26 cellular contexts compared by ENCODE assay signal in genomic region chr12:19998968-19999792, GRCh38.
DNase-seq lines count a peak whose midpoint lies in the region; ATAC-seq, FAIRE-seq and TF ChIP-seq lines count a peak whose summit lies in the region.
"Had no signal": no experiment of that assay in that cellular context is flagged by ENCODE, and none has a peak within 500 bp of the region (broad histone marks: within the 10 kb centered on the region; RNA-seq: fewer than 3 reads in every experiment).

No MANE protein-coding gene starts in this region.

- H3K27me3 ChIP-seq in left ventricle myocardium inferior (ENCODE audit: low read depth), result no peaks in the 10 kb centered on the region
- H3K27me3 ChIP-seq in neural cell (ENCODE audit: insufficient read depth, low read depth, low read length), result no peaks in the 10 kb centered on the region
- H3K27me3 ChIP-seq: adrenal gland; BLaER1 treated with 17β-estradiol and CSF1 and Interleukin-3, amounts not matched to agents 10 nM and 100 nM; cardiac muscle cell; dorsolateral prefrontal cortex; foreskin keratinocyte had no signal

- H4K20me1 ChIP-seq in neural cell (ENCODE audit: insufficient read depth), result no peaks in the 10 kb centered on the region
- H4K20me1 ChIP-seq: BLaER1 treated with 17β-estradiol and CSF1 and Interleukin-3, amounts not matched to agents 10 nM and 100 nM had no signal

- H3K36me3 Mint-ChIP-seq in activated naive CD4-positive, alpha-beta T cell treated with anti-CD3 and anti-CD28 coated beads, Interleukin-2, amount 50 U/mL, for 72 hours, result no peaks in the 10 kb centered on the region
- H3K36me3 Mint-ChIP-seq: natural killer cell treated with Interleukin-12 subunit alpha and Interleukin-12 subunit beta and Interleukin-15 and Interleukin-18, amount 100 ng/mL, for 72 hours had no signal

- H3K4me1 ChIP-seq in A549 (peaks cover 35% of the 10 kb centered on the region), left ventricle myocardium inferior (peaks cover 23% of the 10 kb centered on the region)
- H3K4me1 ChIP-seq: adrenal gland; BLaER1 treated with 17β-estradiol and CSF1 and Interleukin-3, amounts not matched to agents 10 nM and 100 nM; foreskin keratinocyte; prostate gland had no signal

- no peak overlapping the region for H2AFZ ChIP-seq in neural cell (ENCODE audit: low read depth, low read length)
- H2AFZ ChIP-seq: GM23248 had no signal

- DNase-seq in A549 (ENCODE audit: low read depth in 1 of 2, low spot score in 1 of 2) (peak; percentile 24 to 28), left ventricle myocardium inferior (no peak)
- DNase-seq in activated effector memory CD4-positive, alpha-beta T cell treated with Interleukin-2 at 50 U/mL for 16 hours, result no peak
- no peak for DNase-seq in activated CD8-positive, alpha-beta memory T cell treated with anti-CD3 and anti-CD28 coated beads, Interleukin-2, amount 50 U/mL, for 4 hours
- DNase-seq in activated naive CD4-positive, alpha-beta T cell treated with anti-CD3 and anti-CD28 coated beads, Interleukin-2, amount 50 U/mL, for 72 hours (ENCODE audit: low spot score in 2 of 2), result no peak
- DNase-seq: activated CD4-positive, alpha-beta T cell treated with anti-CD3 and anti-CD28 coated beads, Interleukin-2, amount 10 ng/mL, durations not matched to agents 7 days and 5 days; activated gamma-delta T cell; adrenal gland; dorsolateral prefrontal cortex; foreskin keratinocyte; GM23248; kidney; midbrain; MM.1S; NCI-H1436; NCI-H2171; SHP77 treated with DMSO at 0.1 percent for 48 hours had no signal

- TF ChIP-seq RAD21 in A549 (conservative IDR thresholded peaks at IDR 0.05 in 1 of 2, IDR thresholded peaks at IDR 0.05 in 1 of 2) (peak in 1 of 2 experiments; percentile 38; a peak in 1 of 5 replicates), neural cell (conservative IDR thresholded peaks at IDR 0.05) (no peak)

- H3K9me3 Mint-ChIP-seq in activated naive CD4-positive, alpha-beta T cell treated with anti-CD3 and anti-CD28 coated beads, Interleukin-2, amount 50 U/mL, for 72 hours, result peaks cover 8 to 10% of the 10 kb centered on the region in 2 donors
- H3K9me3 Mint-ChIP-seq: activated CD4-positive, alpha-beta T cell treated with anti-CD3 and anti-CD28 coated beads, Interleukin-2, amount 10 ng/mL, durations not matched to agents 7 days and 5 days had no signal

- H3F3A ChIP-seq in neural cell (ENCODE audit: insufficient read depth, low read length, poor library complexity, severe bottlenecking), result no peaks in the 10 kb centered on the region

- no peak for TF ChIP-seq POLR2A in A549 (IDR thresholded peaks at IDR 0.05; ENCODE audit: low read length)

- 22% methylated on average over 5 of the region's 5 CpGs for WGBS in A549 (ENCODE audit: missing lambda C conversion rate)

- H3K9me2 ChIP-seq in neural cell (ENCODE audit: insufficient read depth, low read length), result no peaks in the 10 kb centered on the region

- H3K9me3 ChIP-seq in A549 (no peaks in the 10 kb centered on the region), left ventricle myocardium inferior (replicated peaks) (peaks cover 4% of the 10 kb centered on the region), neural cell (ENCODE audit: low read length) (no peaks in the 10 kb centered on the region)
- H3K9me3 ChIP-seq: adrenal gland; BLaER1 treated with 17β-estradiol and CSF1 and Interleukin-3, amounts not matched to agents 10 nM and 100 nM; prostate gland had no signal

- TF ChIP-seq EP300 in A549 (IDR thresholded peaks at IDR 0.05), result peak; percentile 60 to 70; a peak in 3 of 5 replicates
- peak; percentile 76 for TF ChIP-seq EP300 in neural cell (conservative IDR thresholded peaks at IDR 0.05; ENCODE audit: poor library complexity, severe bottlenecking)

- POLR2A ChIA-PET in A549 (lab: Yijun Ruan, JAX), result no interaction called here

- peak overlapping the region; percentile 81 to 85 for H3K27ac ChIP-seq in A549
- H3K27ac ChIP-seq in left ventricle myocardium inferior (replicated peaks), result peak overlapping the region; percentile 76
- H3K27ac ChIP-seq in neural cell (ENCODE audit: low read length), result peak overlapping the region; percentile 14
- H3K27ac ChIP-seq: adrenal gland; BLaER1 treated with 17β-estradiol and CSF1 and Interleukin-3, amounts not matched to agents 10 nM and 100 nM; cardiac muscle cell; dorsolateral prefrontal cortex; epithelial cell of prostate; foreskin keratinocyte; GM23248; prostate gland had no signal

- H3K79me2 ChIP-seq in neural cell (replicated peaks; ENCODE audit: insufficient read depth, low read length), result no peaks in the 10 kb centered on the region

- H3K4me3 ChIP-seq in A549 (no peak overlapping the region; the same call in 2 of the 3 replicates), left ventricle myocardium inferior (no peak overlapping the region), neural cell (ENCODE audit: low read length) (peak overlapping the region; percentile 10)
- H3K4me3 ChIP-seq: adrenal gland; BLaER1 treated with 17β-estradiol and CSF1 and Interleukin-3, amounts not matched to agents 10 nM and 100 nM; cardiac muscle cell; dorsolateral prefrontal cortex; GM23248; prostate gland had no signal

- FAIRE-seq in A549 (lab: Jason Lieb, UNC), result peak; percentile 88
- FAIRE-seq: kidney, urothelium cell line had no signal

- H3K9ac ChIP-seq in neural cell (ENCODE audit: low read length), result peak overlapping the region; percentile 3
- H3K9ac ChIP-seq: BLaER1 treated with 17β-estradiol and CSF1 and Interleukin-3, amounts not matched to agents 10 nM and 100 nM; GM23248 had no signal

- H3K4me2 ChIP-seq in A549, result peak overlapping the region; percentile 77
- no peak overlapping the region for H3K4me2 ChIP-seq in neural cell (ENCODE audit: low read length)
- H3K4me2 ChIP-seq: BLaER1 treated with 17β-estradiol and CSF1 and Interleukin-3, amounts not matched to agents 10 nM and 100 nM had no signal

- peak; percentile 76 to 78 for ATAC-seq in A549
- no peak; the same call in 2 of the 3 replicates for ATAC-seq in SK-N-SH treated with all-trans-retinoic acid at 6 μM for 48 hours
- no peak for ATAC-seq in activated naive CD4-positive, alpha-beta T cell treated with anti-CD3 and anti-CD28 coated beads, Interleukin-2, amount 50 U/mL, for 72 hours
- no peak for ATAC-seq in GM21528 (IDR thresholded peaks at IDR 0.05; ENCODE audit: low FRiP score, unreplicated experiment)
- ATAC-seq: foreskin keratinocyte; natural killer cell treated with Interleukin-12 subunit alpha and Interleukin-12 subunit beta and Interleukin-15 and Interleukin-18, amount 100 ng/mL, for 72 hours had no signal

- CTCF ChIA-PET in A549 (lab: Yijun Ruan, JAX), result no interaction called here

- H3K27ac Mint-ChIP-seq in activated naive CD4-positive, alpha-beta T cell treated with anti-CD3 and anti-CD28 coated beads, Interleukin-2, amount 50 U/mL, for 72 hours, result no peak overlapping the region
- H3K27ac Mint-ChIP-seq: activated CD4-positive, alpha-beta T cell treated with anti-CD3 and anti-CD28 coated beads, Interleukin-2, amount 10 ng/mL, durations not matched to agents 7 days and 5 days; natural killer cell treated with Interleukin-12 subunit alpha and Interleukin-12 subunit beta and Interleukin-15 and Interleukin-18, amount 100 ng/mL, for 72 hours had no signal

- intact Hi-C loops in left ventricle myocardium inferior (cut with micrococcal nuclease), result no loop called here

- TF ChIP-seq CTCF in A549 (IDR thresholded peaks at IDR 0.05), result no peak
- no peak for TF ChIP-seq CTCF in left ventricle myocardium inferior (IDR thresholded peaks at IDR 0.05; ENCODE audit: borderline replicate concordance)
- no peak for TF ChIP-seq CTCF in neural cell (IDR thresholded peaks at IDR 0.05; ENCODE audit: poor library complexity, severe bottlenecking)

- H3K36me3 ChIP-seq in left ventricle myocardium inferior (no peaks in the 10 kb centered on the region), neural cell (ENCODE audit: insufficient read depth, low read length) (no peaks in the 10 kb centered on the region)
- H3K36me3 ChIP-seq: adrenal gland; BLaER1 treated with 17β-estradiol and CSF1 and Interleukin-3, amounts not matched to agents 10 nM and 100 nM; cardiac muscle cell; prostate gland had no signal

TF ChIP-seq in A549, 52 proteins besides CTCF, POLR2A, EP300 and RAD21 (continues in another document):
- TF ChIP-seq HES2 (IDR thresholded peaks at IDR 0.05) (0 out of 2 replicates have a peak, but pooled peaks have one; percentile 23), MYC (IDR thresholded peaks at IDR 0.05; ENCODE audit: borderline replicate concordance, low read length) (0 out of 2 replicates have a peak, but pooled peaks have one; percentile 29)

TF ChIP-seq in SK-N-SH treated with all-trans-retinoic acid at 6 μM for 48 hours, 23 proteins besides CTCF, POLR2A, EP300 and RAD21 (continues in another document):
- no peak for TF ChIP-seq ZNF8 (CRISPR knock-in tag; IDR thresholded peaks at IDR 0.05)
- no peak for TF ChIP-seq OSR1 (CRISPR knock-in tag; IDR thresholded peaks at IDR 0.05)
- TF ChIP-seq ZFP30 (CRISPR knock-in tag; IDR thresholded peaks at IDR 0.05), result no peak
- no peak for TF ChIP-seq TCF4 (CRISPR knock-in tag; IDR thresholded peaks at IDR 0.05; ENCODE audit: borderline replicate concordance)

TF ChIP-seq in neural cell, 6 proteins besides CTCF, POLR2A, EP300 and RAD21:
- TF ChIP-seq TAF1 (IDR thresholded peaks at IDR 0.05; ENCODE audit: low read depth) (no peak), SMC3 (conservative IDR thresholded peaks at IDR 0.05; ENCODE audit: poor library complexity) (no peak), POLR2AphosphoS5 (IDR thresholded peaks at IDR 0.05) (peak; percentile 42), REST (IDR thresholded peaks at IDR 0.05; ENCODE audit: borderline replicate concordance) (peak; percentile 26)

Comparison
In these comparisons a context has a peak if more than half of its experiments do, and no peak if none do; other contexts are left out.
1. ATAC-seq: peak in A549 (2 of 2); none in SK-N-SH treated with all-trans-retinoic acid at 6 μM for 48 hours (single experiment), activated naive CD4-positive, alpha-beta T cell treated with anti-CD3 and anti-CD28 coated beads, Interleukin-2, amount 50 U/mL, for 72 hours (0 of 2) and GM21528 (single experiment).
2. DNase-seq: peak in A549 (2 of 2); none in left ventricle myocardium inferior (single experiment), activated effector memory CD4-positive, alpha-beta T cell treated with Interleukin-2 at 50 U/mL for 16 hours (single experiment), activated CD8-positive, alpha-beta memory T cell treated with anti-CD3 and anti-CD28 coated beads, Interleukin-2, amount 50 U/mL, for 4 hours (single experiment) and activated naive CD4-positive, alpha-beta T cell treated with anti-CD3 and anti-CD28 coated beads, Interleukin-2, amount 50 U/mL, for 72 hours (0 of 2).
3. H3K27ac ChIP-seq: peak in every context shown above with its lines; median percentile 83 in A549; 76 in left ventricle myocardium inferior; 14 in neural cell.